In the genomic region with DNA sequence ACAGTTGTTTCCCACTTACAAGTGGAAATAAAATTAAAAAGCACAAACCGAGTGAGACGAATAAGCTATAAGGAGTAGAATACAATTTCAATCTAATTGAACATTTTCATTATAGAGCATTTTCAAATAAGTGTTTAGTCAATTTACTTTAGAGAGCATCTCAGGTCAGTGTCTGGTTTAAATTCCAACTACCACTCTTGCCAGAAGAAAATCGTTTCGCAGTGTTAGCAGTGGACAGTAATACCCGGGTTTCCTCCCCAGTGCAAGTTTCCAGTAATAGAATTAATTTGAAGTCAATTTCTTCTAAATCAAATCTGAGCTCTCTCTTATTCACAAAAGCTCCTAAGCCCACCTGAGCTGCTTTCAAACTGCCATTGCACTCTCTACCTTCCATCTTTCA, we compare ENCODE assay signal across 1 cellular context.
TF ChIP-seq lines count a peak whose summit lies in the region.

No MANE protein-coding gene starts in this region.

TF ChIP-seq in GM23338, 12 proteins besides CTCF, POLR2A, EP300 and RAD21 (continued from another document):
- TF ChIP-seq REST (IDR thresholded peaks at IDR 0.05; ENCODE audit: unreplicated experiment) (no peak), ETS1 (IDR thresholded peaks at IDR 0.05) (no peak), ZNF462 (CRISPR knock-in tag; IDR thresholded peaks at IDR 0.05) (no peak), EZH2 (IDR thresholded peaks at IDR 0.05; ENCODE audit: low read depth, unreplicated experiment) (no peak), EZH2phosphoT487 (IDR thresholded peaks at IDR 0.05; ENCODE audit: unreplicated experiment) (no peak), STAT1 (IDR thresholded peaks at IDR 0.05; ENCODE audit: unreplicated experiment) (no peak), ZNF114 (CRISPR knock-in tag; IDR thresholded peaks at IDR 0.05) (no peak), JUNB (IDR thresholded peaks at IDR 0.05; ENCODE audit: unreplicated experiment) (no peak), ZNF331 (CRISPR knock-in tag; IDR thresholded peaks at IDR 0.05; ENCODE audit: low read depth) (no peak)
